ENCODE assay signal across 8 cellular contexts in the genomic region with DNA sequence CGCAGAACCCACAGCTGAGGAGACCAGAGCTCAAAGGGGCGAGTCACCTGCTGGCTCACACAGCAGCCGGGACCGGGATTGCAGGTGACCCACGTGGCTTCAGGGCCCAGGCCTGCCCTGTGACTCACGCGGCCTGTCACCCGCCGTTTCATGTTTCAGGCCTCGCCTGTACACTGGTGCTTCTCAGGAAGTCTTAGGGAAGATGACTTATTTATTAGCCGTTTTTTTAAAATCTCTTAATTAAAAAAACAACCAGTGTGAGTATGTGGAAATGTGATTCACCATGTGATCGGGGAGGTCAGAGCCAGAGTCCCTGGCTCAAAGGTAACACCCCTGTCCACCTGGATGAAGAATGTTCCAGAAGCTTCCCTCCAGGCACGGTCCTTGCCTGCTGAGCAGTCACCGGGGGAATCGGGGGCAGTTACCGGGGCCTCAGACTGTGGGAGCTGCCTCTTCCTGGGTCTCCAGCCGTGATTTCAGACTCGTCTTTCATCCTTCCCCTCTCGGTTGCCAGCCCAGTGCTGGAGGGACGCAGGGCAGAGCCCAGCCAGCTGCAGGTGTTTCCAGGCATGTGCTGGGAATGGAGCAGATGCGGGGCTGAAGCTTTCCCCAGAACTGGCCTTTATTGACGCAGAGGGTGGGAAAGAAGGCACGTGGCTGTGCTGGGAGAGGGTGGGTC. TPM values are rescaled to one million over a fixed set of nuclear protein-coding genes. Genes with fewer than 3 reads are reported as not detected.
DNase-seq lines count a peak whose midpoint lies in the region; ATAC-seq, FAIRE-seq and TF ChIP-seq lines count a peak whose summit lies in the region.

No MANE protein-coding gene starts in this region.

- no peak for TF ChIP-seq RAD21 in Ishikawa (IDR thresholded peaks at IDR 0.05; ENCODE audit: low read depth)

- FAIRE-seq in kidney (lab: Jason Lieb, UNC) = no peak
- no peak for FAIRE-seq in frontal cortex (lab: Jason Lieb, UNC)

- ATAC-seq in HG02973 (IDR thresholded peaks at IDR 0.05; ENCODE audit: unreplicated experiment) = no peak

- intact Hi-C loops in kidney (cut with DNase I) = no loop called here

- H3K36me3 ChIP-seq in adipocyte (ENCODE audit: control insufficient read depth, insufficient read depth, low read length, severe bottlenecking) = peaks cover 5% of the 10 kb centered on the region
- H3K36me3 ChIP-seq in kidney (ENCODE audit: control insufficient read depth in 1 of 2, insufficient read depth in 2 of 2, low read length in 2 of 2) = no peaks in the 10 kb centered on the region
- no peaks in the 10 kb centered on the region for H3K36me3 ChIP-seq in HAP-1 (replicated peaks)

- in situ Hi-C loops in HAP-1 (cut with MboI; ENCODE audit: low sequenced_read_pairs) = no loop called here

- DNase-seq in AG08395 (ENCODE audit: low spot score) (peak; percentile 83), adipocyte (ENCODE audit: low read depth) (peak; percentile 48), kidney (peak; percentile 95), HAP-1 (ENCODE audit: low spot score in 2 of 2) (no peak), frontal cortex (ENCODE audit: low spot score in 2 of 2) (no peak)
- DNase-seq in stimulated activated CD4-positive, alpha-beta T cell treated with anti-CD3 and anti-CD28 coated beads, Interleukin-4, amount 100 ng/mL, for 4 hours = peak; percentile 34 to 47

- H3K27ac ChIP-seq in kidney (ENCODE audit: low read depth in 2 of 2, low read length in 2 of 2) = peak overlapping the region; percentile 95

- H3K9me3 ChIP-seq in adipocyte (ENCODE audit: control insufficient read depth, low read length) = no peaks in the 10 kb centered on the region
- no peaks in the 10 kb centered on the region for H3K9me3 ChIP-seq in kidney (ENCODE audit: control insufficient read depth in 1 of 2, low read length in 2 of 2)
- no peaks in the 10 kb centered on the region for H3K9me3 ChIP-seq in HAP-1

- no peaks in the 10 kb centered on the region for H3K27me3 ChIP-seq in adipocyte (replicated peaks; ENCODE audit: control insufficient read depth, insufficient read depth, low read length)
- H3K27me3 ChIP-seq in HAP-1 (ENCODE audit: low read depth) = no peaks in the 10 kb centered on the region

- H3K4me3 ChIP-seq in adipocyte (ENCODE audit: low read length) (no peak overlapping the region), kidney (ENCODE audit: low read length in 2 of 2) (no peak overlapping the region), HAP-1 (no peak overlapping the region)

- H3K9ac ChIP-seq in adipocyte (ENCODE audit: low read length) (no peak overlapping the region), kidney (ENCODE audit: low read length in 2 of 2) (peak overlapping the region in 1 of 2 donors; percentile 62)

- TF ChIP-seq EP300 in Ishikawa (IDR thresholded peaks at IDR 0.05; ENCODE audit: borderline replicate concordance) = peak; percentile 16; the same call in 1 of the 2 replicates

- H3K4me1 ChIP-seq in adipocyte (ENCODE audit: control insufficient read depth, insufficient read depth, low read length) (peaks cover 23% of the 10 kb centered on the region), kidney (ENCODE audit: control insufficient read depth in 1 of 2, insufficient read depth in 1 of 2, low read depth in 1 of 2, low read length in 2 of 2) (peaks cover 71 to 72% of the 10 kb centered on the region in 2 donors), HAP-1 (no peaks in the 10 kb centered on the region)

- no peak for TF ChIP-seq CTCF in kidney (IDR thresholded peaks at IDR 0.05; ENCODE audit: borderline replicate concordance, extremely low read depth, insufficient read depth)

TF ChIP-seq in Ishikawa, 13 proteins besides CTCF, POLR2A, EP300 and RAD21:
- TF ChIP-seq, protein P1, sequence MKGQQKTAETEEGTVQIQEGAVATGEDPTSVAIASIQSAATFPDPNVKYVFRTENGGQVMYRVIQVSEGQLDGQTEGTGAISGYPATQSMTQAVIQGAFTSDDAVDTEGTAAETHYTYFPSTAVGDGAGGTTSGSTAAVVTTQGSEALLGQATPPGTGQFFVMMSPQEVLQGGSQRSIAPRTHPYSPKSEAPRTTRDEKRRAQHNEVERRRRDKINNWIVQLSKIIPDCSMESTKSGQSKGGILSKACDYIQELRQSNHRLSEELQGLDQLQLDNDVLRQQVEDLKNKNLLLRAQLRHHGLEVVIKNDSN (IDR thresholded peaks at IDR 0.05) = peak; percentile 84
- TF ChIP-seq CEBPB (IDR thresholded peaks at IDR 0.05) = no peak
- TF ChIP-seq, protein P2, sequence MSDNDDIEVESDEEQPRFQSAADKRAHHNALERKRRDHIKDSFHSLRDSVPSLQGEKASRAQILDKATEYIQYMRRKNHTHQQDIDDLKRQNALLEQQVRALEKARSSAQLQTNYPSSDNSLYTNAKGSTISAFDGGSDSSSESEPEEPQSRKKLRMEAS (IDR thresholded peaks at IDR 0.05) = peak; percentile 97

RNA-seq across cellular contexts. Expression of a gene that starts 49.3 kb away (rescaled TPM):
- total RNA-seq in kidney (65.7 TPM), frontal cortex (18.8 TPM)
- polyA plus RNA-seq in kidney (ENCODE audit: insufficient read depth, low read depth, low replicate concordance) = 16.6 TPM

Comparison
In these comparisons a context has a peak if more than half of its experiments do, and no peak if none do; other contexts are left out.
1. DNase-seq: peak in AG08395 (single experiment), adipocyte (single experiment), kidney (single experiment) and stimulated activated CD4-positive, alpha-beta T cell treated with anti-CD3 and anti-CD28 coated beads, Interleukin-4, amount 100 ng/mL, for 4 hours (2 of 2); none in HAP-1 (0 of 2) and frontal cortex (0 of 2).